Comparison of ENCODE assay signal across 1 cellular context in the genomic region with DNA sequence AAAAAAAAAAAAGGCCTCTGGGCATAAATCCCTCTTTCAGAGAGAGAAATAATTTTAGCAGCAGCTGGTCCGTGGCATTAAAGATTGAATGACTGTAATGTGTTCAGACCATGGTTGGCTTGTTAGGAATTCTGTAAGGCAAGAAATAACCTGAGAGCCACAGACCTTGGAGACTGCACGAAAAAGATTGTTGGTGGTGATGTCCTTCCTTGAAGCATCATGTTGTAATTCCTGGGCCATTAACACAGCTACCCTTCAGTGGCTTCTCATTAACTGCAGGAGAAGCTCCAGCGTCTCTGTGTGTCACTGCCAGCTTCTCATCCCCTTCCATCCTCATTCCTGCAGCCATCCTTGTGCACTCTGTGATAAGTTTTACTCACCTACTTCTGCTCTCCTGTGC.
TF ChIP-seq lines count a peak whose summit lies in the region.

No MANE protein-coding gene starts in this region.

TF ChIP-seq in IMR-90, 13 proteins besides CTCF, POLR2A, EP300 and RAD21 (continued from another document):
- no peak for TF ChIP-seq USF2 (IDR thresholded peaks at IDR 0.05; ENCODE audit: low read depth, low read length)
- TF ChIP-seq MXI1 (IDR thresholded peaks at IDR 0.05; ENCODE audit: borderline replicate concordance, low read depth, low read length) = no peak
- no peak for TF ChIP-seq FOS (IDR thresholded peaks at IDR 0.05; ENCODE audit: low read depth, low read length)
